21 cellular contexts compared by ENCODE assay signal in genomic region chr7:121798076-121798475, GRCh38.
DNase-seq lines count a peak whose midpoint lies in the region; ATAC-seq and TF ChIP-seq lines count a peak whose summit lies in the region.
"Had no signal": no experiment of that assay in that cellular context is flagged by ENCODE, and none has a peak within 500 bp of the region (broad histone marks: within the 10 kb centered on the region; RNA-seq: fewer than 3 reads in every experiment).

No MANE protein-coding gene starts in this region.

- H3K4me2 ChIP-seq in mesenchymal stem cell (ENCODE audit: low read length, poor library complexity, severe bottlenecking) = no peak overlapping the region
- H3K4me2 ChIP-seq in smooth muscle cell = no peak overlapping the region

- no peak for ATAC-seq in GM18858 (IDR thresholded peaks at IDR 0.05; ENCODE audit: unreplicated experiment)
- ATAC-seq in activated naive CD4-positive, alpha-beta T cell treated with anti-CD3 and anti-CD28 coated beads, Interleukin-2, amount 50 U/mL, for 72 hours = no peak
- ATAC-seq: CD8-positive, alpha-beta T cell; GM12878; HCT116; pancreas; stimulated activated memory B cell treated with anti-CD40 and anti-IgM and Interleukin-4, amounts not matched to agents 10 μg/mL and 1 μg/mL and 100 μg/mL, for 72 hours had no signal

- H3K4ac ChIP-seq in mesenchymal stem cell (ENCODE audit: low read depth in 1 of 2, low read length in 2 of 2) = no peak overlapping the region

- H3K9me3 ChIP-seq in HUES64 (ENCODE audit: insufficient read depth, low read depth, low read length) (no peaks in the 10 kb centered on the region), mesenchymal stem cell (ENCODE audit: control insufficient read depth, low read length) (no peaks in the 10 kb centered on the region), smooth muscle cell (replicated peaks; ENCODE audit: low read depth) (no peaks in the 10 kb centered on the region)
- H3K9me3 ChIP-seq: left ventricle myocardium inferior, pancreas, testis had no signal

- no peak for TF ChIP-seq CTCF in smooth muscle cell (IDR thresholded peaks at IDR 0.05; ENCODE audit: borderline replicate concordance, insufficient read depth, poor library complexity, severe bottlenecking)

- no peaks in the 10 kb centered on the region for H4K20me1 ChIP-seq in smooth muscle cell (ENCODE audit: low read depth)

- no peak overlapping the region for H2BK5ac ChIP-seq in mesenchymal stem cell (ENCODE audit: low read depth, low read length, poor library complexity, severe bottlenecking)

- H3F3A ChIP-seq in smooth muscle cell (ENCODE audit: low read depth) = no peaks in the 10 kb centered on the region

- no peak overlapping the region for H3K4me3 ChIP-seq in HUES64 (ENCODE audit: low read length)
- no peak overlapping the region for H3K4me3 ChIP-seq in mesenchymal stem cell (ENCODE audit: insufficient read depth in 1 of 2, low read depth in 1 of 2, low read length in 2 of 2)
- no peak overlapping the region for H3K4me3 ChIP-seq in smooth muscle cell
- H3K4me3 ChIP-seq: GM12878, left ventricle myocardium inferior, pancreas, testis had no signal

- H3K27me3 ChIP-seq in HUES64 (ENCODE audit: insufficient read depth, low read length) (no peaks in the 10 kb centered on the region), mesenchymal stem cell (ENCODE audit: control insufficient read depth in 1 of 2, insufficient read depth in 1 of 2, low read length in 2 of 2) (no peaks in the 10 kb centered on the region), smooth muscle cell (ENCODE audit: low read depth) (no peaks in the 10 kb centered on the region)
- H3K27me3 ChIP-seq: pancreas, testis had no signal

- H3K36me3 ChIP-seq in HUES64 (ENCODE audit: insufficient read depth, low read length) = no peaks in the 10 kb centered on the region
- H3K36me3 ChIP-seq in mesenchymal stem cell (ENCODE audit: control insufficient read depth in 1 of 2, insufficient read depth in 2 of 2, low read depth in 1 of 2, low read length in 2 of 2) = no peaks in the 10 kb centered on the region
- no peaks in the 10 kb centered on the region for H3K36me3 ChIP-seq in smooth muscle cell (ENCODE audit: low read depth)
- H3K36me3 ChIP-seq: left ventricle myocardium inferior, pancreas had no signal

- no peak overlapping the region for H2AK5ac ChIP-seq in mesenchymal stem cell (ENCODE audit: low read length, severe bottlenecking)

- H3K79me1 ChIP-seq in mesenchymal stem cell (replicated peaks; ENCODE audit: low read length, poor library complexity, severe bottlenecking) = no peaks in the 10 kb centered on the region

- no peaks in the 10 kb centered on the region for H3K36me3 Mint-ChIP-seq in activated naive CD4-positive, alpha-beta T cell treated with anti-CD3 and anti-CD28 coated beads, Interleukin-2, amount 50 U/mL, for 72 hours
- H3K36me3 Mint-ChIP-seq: CD8-positive, alpha-beta T cell; stimulated activated memory B cell treated with anti-CD40 and anti-IgM and Interleukin-4, amounts not matched to agents 10 μg/mL and 1 μg/mL and 100 μg/mL, for 72 hours had no signal

- H4K91ac ChIP-seq in mesenchymal stem cell (ENCODE audit: low read length) = no peak overlapping the region

- H3K27ac ChIP-seq in HUES64 (ENCODE audit: low read depth, low read length) (peak overlapping the region; percentile 95), cingulate gyrus (ENCODE audit: low read depth, low read length) (peak overlapping the region; percentile 69), mesenchymal stem cell (ENCODE audit: low read length, poor library complexity, severe bottlenecking) (peak overlapping the region; percentile 11), smooth muscle cell (ENCODE audit: low read depth) (peak overlapping the region; percentile 33)
- H3K27ac ChIP-seq: left ventricle myocardium inferior, pancreas, testis had no signal

- peaks cover 0 to 4% of the 10 kb centered on the region in 2 donors for H3K9me3 Mint-ChIP-seq in activated naive CD4-positive, alpha-beta T cell treated with anti-CD3 and anti-CD28 coated beads, Interleukin-2, amount 50 U/mL, for 72 hours
- H3K9me3 Mint-ChIP-seq: CD8-positive, alpha-beta T cell; stimulated activated memory B cell treated with anti-CD40 and anti-IgM and Interleukin-4, amounts not matched to agents 10 μg/mL and 1 μg/mL and 100 μg/mL, for 72 hours had no signal

- no peak overlapping the region for H2BK15ac ChIP-seq in mesenchymal stem cell (ENCODE audit: low read depth, poor library complexity, severe bottlenecking)

- H3K18ac ChIP-seq in mesenchymal stem cell (ENCODE audit: low read depth in 1 of 2, low read length in 2 of 2) = no peak overlapping the region

- H3K79me2 ChIP-seq in smooth muscle cell (ENCODE audit: low read depth) = no peaks in the 10 kb centered on the region

- no peak overlapping the region for H3K23ac ChIP-seq in mesenchymal stem cell (ENCODE audit: low read length in 2 of 2)

- no peak for DNase-seq in mesenchymal stem cell
- DNase-seq in smooth muscle cell (lab: John Stamatoyannopoulos, UW; ENCODE audit: unreplicated experiment) = no peak
- DNase-seq in HCEC 1CT = no peak
- no peak for DNase-seq in activated naive CD4-positive, alpha-beta T cell treated with anti-CD3 and anti-CD28 coated beads, Interleukin-2, amount 50 U/mL, for 72 hours (ENCODE audit: low spot score in 2 of 2)
- DNase-seq: activated CD4-positive, CD25-positive, alpha-beta regulatory T cell treated with anti-CD3 and anti-CD28 coated beads, Interleukin-2, amount 50 U/mL, for 72 hours; activated naive CD4-positive, alpha-beta T cell treated with Interleukin-2 at 50 U/mL for 16 hours; activated T-cell treated with anti-CD3 and anti-CD28 coated beads, Interleukin-2, amount 50 U/mL, for 24 hours; CD8-positive, alpha-beta T cell; left ventricle myocardium inferior; NCI-H1105; NCI-H2081 treated with DMSO at 0.1 percent for 48 hours; NCI-H526 treated with DMSO at 0.1 percent for 48 hours; pancreas; SW 1271; testis had no signal

- 80% methylated on average over 1 of the region's 1 CpG for WGBS in HUES64
- 88% methylated on average over 1 of the region's 1 CpG for WGBS in mesenchymal stem cell
- WGBS in smooth muscle cell (ENCODE audit: low lambda C conversion rate) = 80% methylated on average over 1 of the region's 1 CpG

- no peak overlapping the region for H4K8ac ChIP-seq in mesenchymal stem cell (ENCODE audit: low read length)

- H3K27ac Mint-ChIP-seq in activated naive CD4-positive, alpha-beta T cell treated with anti-CD3 and anti-CD28 coated beads, Interleukin-2, amount 50 U/mL, for 72 hours = no peak overlapping the region
- H3K27ac Mint-ChIP-seq: activated T-cell treated with anti-CD3 and anti-CD28 coated beads, Interleukin-2, amount 50 U/mL, for 24 hours; CD8-positive, alpha-beta T cell; stimulated activated memory B cell treated with anti-CD40 and anti-IgM and Interleukin-4, amounts not matched to agents 10 μg/mL and 1 μg/mL and 100 μg/mL, for 72 hours had no signal

- no peak overlapping the region for H2BK120ac ChIP-seq in mesenchymal stem cell (ENCODE audit: low read depth, low read length)

- H2BK12ac ChIP-seq in mesenchymal stem cell (ENCODE audit: low read length in 2 of 2) = no peak overlapping the region

- H3K14ac ChIP-seq in mesenchymal stem cell (ENCODE audit: low read length in 2 of 2) = no peak overlapping the region

- H2AFZ ChIP-seq in mesenchymal stem cell (ENCODE audit: low read depth, low read length) = no peak overlapping the region
- no peak overlapping the region for H2AFZ ChIP-seq in smooth muscle cell (ENCODE audit: low read depth)

- H3K9ac ChIP-seq in HUES64 (ENCODE audit: low read depth, low read length) (peak overlapping the region; percentile 69; the same call in 1 of the 2 replicates), mesenchymal stem cell (ENCODE audit: low read length) (peak overlapping the region; percentile 26), smooth muscle cell (ENCODE audit: low read depth) (no peak overlapping the region)

- peaks cover 43% of the 10 kb centered on the region for H3K4me1 ChIP-seq in HUES64 (ENCODE audit: insufficient read depth, low read length)
- no peaks in the 10 kb centered on the region for H3K4me1 ChIP-seq in mesenchymal stem cell (ENCODE audit: control insufficient read depth, insufficient read depth, low read depth, low read length)
- H3K4me1 ChIP-seq in smooth muscle cell (ENCODE audit: low read depth) = peaks cover 44% of the 10 kb centered on the region
- H3K4me1 ChIP-seq: left ventricle myocardium inferior, pancreas, testis had no signal

Comparison
In these comparisons a context has a peak if more than half of its experiments do, and no peak if none do; other contexts are left out.
1. H3K27ac ChIP-seq: peak in every context shown above with its lines; median percentile 95 in HUES64; 69 in cingulate gyrus; 33 in smooth muscle cell; 11 in mesenchymal stem cell.